In the genomic region with DNA sequence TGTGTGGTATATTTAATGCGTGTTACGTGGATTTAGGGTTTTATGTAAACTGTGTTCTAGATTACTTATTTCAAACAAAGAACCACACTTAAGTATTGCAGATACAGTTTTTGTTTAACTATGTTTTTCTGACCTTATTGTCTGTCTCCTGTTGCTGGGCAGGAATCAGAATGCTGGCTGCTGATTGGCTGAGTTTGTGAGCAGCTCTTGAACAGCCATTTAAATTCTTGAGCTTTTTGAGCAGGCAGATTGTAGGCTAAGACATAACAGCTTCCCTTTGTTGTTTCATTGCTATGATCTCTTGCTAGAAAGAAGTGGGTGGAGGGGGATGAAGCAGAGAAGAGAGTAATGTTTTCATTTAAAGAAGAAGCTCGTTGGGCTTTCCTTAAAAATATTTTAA, we compare ENCODE assay signal across 8 cellular contexts. TPM values are rescaled to one million over a fixed set of nuclear protein-coding genes. Genes with fewer than 3 reads are reported as not detected.
DNase-seq lines count a peak whose midpoint lies in the region; ATAC-seq and TF ChIP-seq lines count a peak whose summit lies in the region.

No MANE protein-coding gene starts in this region.

- peaks cover 28% of the 10 kb centered on the region for H3K36me3 Mint-ChIP-seq in activated naive CD4-positive, alpha-beta T cell treated with anti-CD3 and anti-CD28 coated beads for 36 hours (ENCODE audit: low read depth)

- H3K27ac Mint-ChIP-seq in activated naive CD4-positive, alpha-beta T cell treated with anti-CD3 and anti-CD28 coated beads for 36 hours: peak overlapping the region; percentile 90

- CTCF ChIA-PET in activated naive CD4-positive, alpha-beta T cell treated with anti-CD3 and anti-CD28 coated beads for 36 hours (lab: Charles Lee): interaction anchor here (0.7 to 2.8 kb wide), 15 partner anchors 11 to 198 kb away, joined by 3 to 18 read pairs (median 5); a partner anchor contains a TSS

- no peaks in the 10 kb centered on the region for H3K27me3 ChIP-seq in Peyer's patch
- H3K27me3 ChIP-seq in transverse colon: no peaks in the 10 kb centered on the region

- in situ Hi-C loops in transverse colon (cut with MboI; ENCODE audit: low pct_ligation_motif_present in 1 of 4, low pct_unique_long_range_greater_than_20kb in 1 of 4, low sequenced_read_pairs in 3 of 4): no loop called here

- H3K27me3 Mint-ChIP-seq in activated naive CD4-positive, alpha-beta T cell treated with anti-CD3 and anti-CD28 coated beads for 36 hours (ENCODE audit: low read depth): no peaks in the 10 kb centered on the region

- H3K9me3 ChIP-seq in Peyer's patch: no peaks in the 10 kb centered on the region
- peaks cover 0 to 5% of the 10 kb centered on the region in 2 donors for H3K9me3 ChIP-seq in transverse colon

- H3K36me3 ChIP-seq in Peyer's patch (no peaks in the 10 kb centered on the region), transverse colon (no peaks in the 10 kb centered on the region)

- intact Hi-C loops in activated naive CD4-positive, alpha-beta T cell treated with anti-CD3 and anti-CD28 coated beads for 36 hours (cut with micrococcal nuclease): loop anchor here (1.0 kb wide), 2 partner anchors 17 to 178 kb away; no protein-coding TSS in a partner anchor
- intact Hi-C loops in transverse colon (cut with DNase I; ENCODE audit: low total_unique reads): no loop called here

- DNase-seq in Peyer's patch (peak in 2 of 3 donors; percentile 71 to 78), globus pallidus (ENCODE audit: low spot score) (peak; percentile 91), non-pigmented ciliary epithelial cell (ENCODE audit: low read depth) (peak; percentile 92), transverse colon (peak; percentile 64), NCI-H2196 (lab: John Stamatoyannopoulos, UW; ENCODE audit: unreplicated experiment) (no peak), NCI-H446 (lab: John Stamatoyannopoulos, UW) (no peak)
- peak; percentile 89 for DNase-seq in activated naive CD4-positive, alpha-beta T cell treated with anti-CD3 and anti-CD28 coated beads for 36 hours

- H3K4me1 Mint-ChIP-seq in activated naive CD4-positive, alpha-beta T cell treated with anti-CD3 and anti-CD28 coated beads for 36 hours (ENCODE audit: low read depth): peaks cover 59% of the 10 kb centered on the region

- peaks cover 18% of the 10 kb centered on the region for H3K9me3 Mint-ChIP-seq in activated naive CD4-positive, alpha-beta T cell treated with anti-CD3 and anti-CD28 coated beads for 36 hours

- TF ChIP-seq EP300 in transverse colon (IDR thresholded peaks at IDR 0.05; ENCODE audit: low read depth): no peak

- H3K27ac ChIP-seq in Peyer's patch: peak overlapping the region in 2 of 4 donors; percentile 11 to 29
- peak overlapping the region; percentile 40 to 72 (median 68) for H3K27ac ChIP-seq in transverse colon

- H3K4me1 ChIP-seq in Peyer's patch: peaks cover 0 to 10% (median 0%) of the 10 kb centered on the region in 4 donors
- H3K4me1 ChIP-seq in transverse colon: peaks cover 0 to 56% (median 30%) of the 10 kb centered on the region in 4 donors

- TF ChIP-seq POLR2A in Peyer's patch (IDR thresholded peaks at IDR 0.05) (no peak), transverse colon (IDR thresholded peaks at IDR 0.05) (no peak)

- H3K4me3 ChIP-seq in Peyer's patch (peak overlapping the region in 1 of 4 donors; percentile 9), transverse colon (peak overlapping the region in 1 of 4 donors; percentile 3)

- H3K4me3 Mint-ChIP-seq in activated naive CD4-positive, alpha-beta T cell treated with anti-CD3 and anti-CD28 coated beads for 36 hours: peak overlapping the region; percentile 70

- ATAC-seq in GM18867 (IDR thresholded peaks at IDR 0.05; ENCODE audit: unreplicated experiment): peak; percentile 44

- TF ChIP-seq CTCF in Peyer's patch (IDR thresholded peaks at IDR 0.05) (no peak), transverse colon (IDR thresholded peaks at IDR 0.05) (no peak)

- 53 to 59% methylated on average over 3 of the region's 3 CpGs for WGBS in transverse colon (ENCODE audit: low coverage in 1 of 2), 2 donors

RNA-seq across cellular contexts. Expression of a gene that starts 52.2 kb away (rescaled TPM):
- total RNA-seq in Peyer's patch (100 to 1,000 TPM in 1 of 4 donors, 10 to 100 TPM in 3; 24.3 to 193 (median 39.0) TPM), transverse colon (100 to 1,000 TPM in 2 of 4 donors, 10 to 100 TPM in 2; 32.2 to 159 (median 85.3) TPM)
- total RNA-seq in activated naive CD4-positive, alpha-beta T cell treated with anti-CD3 and anti-CD28 coated beads for 36 hours: 100 to 1,000 TPM; 131 to 141 TPM

Comparison
In these comparisons a context has a peak if more than half of its experiments do, and no peak if none do; other contexts are left out.
1. DNase-seq: peak in Peyer's patch (2 of 3), activated naive CD4-positive, alpha-beta T cell treated with anti-CD3 and anti-CD28 coated beads for 36 hours (single experiment), globus pallidus (single experiment), non-pigmented ciliary epithelial cell (single experiment) and transverse colon (single experiment); none in NCI-H2196 (single experiment) and NCI-H446 (0 of 2).